26 cellular contexts compared by ENCODE assay signal in the genomic region with DNA sequence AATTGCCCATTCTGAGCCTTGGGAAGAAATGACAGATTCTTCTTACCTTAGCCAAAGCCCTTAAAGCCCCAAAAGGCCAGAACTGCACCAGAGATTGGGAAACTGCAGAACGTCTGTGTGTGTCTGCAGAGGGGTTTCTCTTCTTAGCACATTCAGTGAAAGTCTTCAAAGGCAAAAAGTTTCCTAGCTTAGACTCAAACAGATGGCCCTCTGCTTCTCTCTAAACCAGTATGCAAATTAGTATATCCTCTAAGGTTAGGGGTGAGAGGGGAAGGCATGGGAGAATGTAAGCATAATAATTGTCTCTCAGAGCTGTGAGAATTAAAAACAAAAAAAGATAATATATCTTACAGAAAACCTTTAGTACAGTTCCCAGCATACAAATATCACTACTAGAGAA.
"Had no signal": no experiment of that assay in that cellular context is flagged by ENCODE, and none has a peak within 500 bp of the region (broad histone marks: within the 10 kb centered on the region; RNA-seq: fewer than 3 reads in every experiment).

No MANE protein-coding gene starts in this region.

- FAIRE-seq: frontal cortex had no signal

- H3K36me3 ChIP-seq: adrenal gland, esophagus squamous epithelium had no signal

- ATAC-seq: activated CD4-positive, alpha-beta T cell treated with anti-CD3 and anti-CD28 coated beads for 36 hours; activated CD8-positive, alpha-beta memory T cell treated with anti-CD3 and anti-CD28 coated beads, Interleukin-2, amount 10 ng/mL, durations not matched to agents 7 days and 5 days; activated CD8-positive, alpha-beta T cell treated with anti-CD3 and anti-CD28 coated beads, Interleukin-2, amount 10 ng/mL, durations not matched to agents 7 days and 5 days; activated naive CD8-positive, alpha-beta T cell treated with anti-CD3 and anti-CD28 coated beads, Interleukin-2, amount 50 U/mL, for 24 hours; body of pancreas; effector memory CD8-positive, alpha-beta T cell had no signal

- H3K27me3 ChIP-seq: adrenal gland, body of pancreas, esophagus squamous epithelium had no signal

- DNase-seq: activated CD4-positive, alpha-beta memory T cell treated with anti-CD3 and anti-CD28 coated beads for 36 hours; activated CD4-positive, alpha-beta T cell treated with anti-CD3 and anti-CD28 coated beads for 36 hours; activated CD4-positive, alpha-beta T cell treated with anti-CD3 and anti-CD28 coated beads, Interleukin-2, amount 10 ng/mL, durations not matched to agents 24 days and 14 days; activated CD4-positive, CD25-positive, alpha-beta regulatory T cell; activated CD4-positive, CD25-positive, alpha-beta regulatory T cell treated with anti-CD3 and anti-CD28 coated beads, Interleukin-2, amount 50 U/mL, for 72 hours; activated CD8-positive, alpha-beta memory T cell treated with anti-CD3 and anti-CD28 coated beads, Interleukin-2, amount 10 ng/mL, durations not matched to agents 7 days and 5 days; activated CD8-positive, alpha-beta memory T cell treated with anti-CD3 and anti-CD28 coated beads, Interleukin-2, amount 50 U/mL, for 4 hours; activated CD8-positive, alpha-beta T cell treated with anti-CD3 and anti-CD28 coated beads, Interleukin-2, amount 10 ng/mL, durations not matched to agents 7 days and 5 days; activated effector memory CD4-positive, alpha-beta T cell treated with anti-CD3 and anti-CD28 coated beads, Interleukin-2, amount 50 U/mL, for 16 hours; activated naive CD4-positive, alpha-beta T cell treated with anti-CD3 and anti-CD28 coated beads for 36 hours; activated naive CD8-positive, alpha-beta T cell treated with anti-CD3 and anti-CD28 coated beads for 36 hours; activated naive CD8-positive, alpha-beta T cell treated with anti-CD3 and anti-CD28 coated beads, Interleukin-2, amount 50 U/mL, for 24 hours; activated T-cell treated with anti-CD3 and anti-CD28 coated beads, Interleukin-2, amount 50 U/mL, for 1 hour; activated T-cell treated with anti-CD3 and anti-CD28 coated beads, Interleukin-2, amount 50 U/mL, for 48 hours; adrenal gland; amygdala; aorta; body of pancreas; dorsolateral prefrontal cortex; effector memory CD8-positive, alpha-beta T cell; esophagus squamous epithelium; head of caudate nucleus; T-helper 2 cell had no signal

- H3K4me1 ChIP-seq: adrenal gland, body of pancreas had no signal

- H3K27ac ChIP-seq: adrenal gland, body of pancreas, coronary artery, dorsolateral prefrontal cortex, epithelial cell of prostate, esophagus squamous epithelium had no signal

- H3K9me3 ChIP-seq: body of pancreas, esophagus squamous epithelium had no signal

- H3K4me3 ChIP-seq: adrenal gland, body of pancreas, coronary artery, dorsolateral prefrontal cortex, esophagus squamous epithelium had no signal
